ENCODE assay signal across 17 cellular contexts in genomic region chr7:2002561-2003450, GRCh38.
DNase-seq lines count a peak whose midpoint lies in the region; ATAC-seq and TF ChIP-seq lines count a peak whose summit lies in the region.
"Had no signal": no experiment of that assay in that cellular context is flagged by ENCODE, and none has a peak within 500 bp of the region (broad histone marks: within the 10 kb centered on the region; RNA-seq: fewer than 3 reads in every experiment).

No MANE protein-coding gene starts in this region.

- TF ChIP-seq POLR2A in GM18505 (IDR thresholded peaks at IDR 0.05; ENCODE audit: borderline replicate concordance, extremely low read depth, insufficient read depth, insufficient read length) = no peak

- H3K9me3 ChIP-seq in right atrium auricular region = no peaks in the 10 kb centered on the region
- H3K9me3 ChIP-seq in upper lobe of right lung = no peaks in the 10 kb centered on the region
- H3K9me3 ChIP-seq: Caco-2, gastroesophageal sphincter, thoracic aorta had no signal

- peaks cover 3% of the 10 kb centered on the region for H3K36me3 Mint-ChIP-seq in chondrocyte (ENCODE audit: low read depth)

- DNase-seq in Right ventricle myocardium inferior (ENCODE audit: missing footprints) = peak; percentile 33
- no peak for DNase-seq in right atrium auricular region (ENCODE audit: low spot score)
- peak; percentile 72 for DNase-seq in chondrocyte (ENCODE audit: low spot score)
- peak; percentile 84 for DNase-seq in mesenteric fat pad (ENCODE audit: low spot score)
- DNase-seq in upper lobe of right lung = peak; percentile 47
- no peak for DNase-seq in SIG-M5 (lab: John Stamatoyannopoulos, UW)
- DNase-seq in RPMI8226 = no peak
- DNase-seq: activated CD4-positive, CD25-positive, alpha-beta regulatory T cell; activated naive CD8-positive, alpha-beta T cell treated with anti-CD3 and anti-CD28 coated beads, Interleukin-2, amount 50 U/mL, for 24 hours; activated T-cell treated with anti-CD3 and anti-CD28 coated beads for 4 hours; Kasumi-1; NCI-H1436 treated with DMSO at 0.1 percent for 48 hours had no signal

- no peaks in the 10 kb centered on the region for H3K9me3 Mint-ChIP-seq in chondrocyte (ENCODE audit: low read depth)
- H3K9me3 Mint-ChIP-seq: activated naive CD8-positive, alpha-beta T cell treated with anti-CD3 and anti-CD28 coated beads, Interleukin-2, amount 50 U/mL, for 24 hours; central memory CD8-positive, alpha-beta T cell had no signal

- H3K4me3 Mint-ChIP-seq in chondrocyte (ENCODE audit: unreplicated experiment) = no peak overlapping the region
- H3K4me3 Mint-ChIP-seq: activated naive CD8-positive, alpha-beta T cell treated with anti-CD3 and anti-CD28 coated beads, Interleukin-2, amount 50 U/mL, for 24 hours; central memory CD8-positive, alpha-beta T cell had no signal

- H3K4me1 Mint-ChIP-seq in chondrocyte (ENCODE audit: low read depth) = no peaks in the 10 kb centered on the region

- intact Hi-C loops in Right ventricle myocardium inferior (cut with DNase I) (no loop called here), upper lobe of right lung (cut with DNase I) (no loop called here)

- H3K27ac ChIP-seq in right atrium auricular region (no peak overlapping the region), upper lobe of right lung (no peak overlapping the region)
- H3K27ac ChIP-seq: gastroesophageal sphincter, thoracic aorta had no signal

- H3K27me3 Mint-ChIP-seq in chondrocyte (ENCODE audit: low read depth) = no peaks in the 10 kb centered on the region
- H3K27me3 Mint-ChIP-seq: activated naive CD8-positive, alpha-beta T cell treated with anti-CD3 and anti-CD28 coated beads, Interleukin-2, amount 50 U/mL, for 24 hours; central memory CD8-positive, alpha-beta T cell had no signal

- no peaks in the 10 kb centered on the region for H3K36me3 ChIP-seq in right atrium auricular region
- no peaks in the 10 kb centered on the region for H3K36me3 ChIP-seq in upper lobe of right lung
- H3K36me3 ChIP-seq: thoracic aorta had no signal

- H3K4me1 ChIP-seq in right atrium auricular region (peaks cover 0 to 20% of the 10 kb centered on the region in 2 donors), upper lobe of right lung (no peaks in the 10 kb centered on the region)
- H3K4me1 ChIP-seq: Caco-2, gastroesophageal sphincter had no signal

- H3K27me3 ChIP-seq in right atrium auricular region (no peaks in the 10 kb centered on the region), upper lobe of right lung (no peaks in the 10 kb centered on the region)
- H3K27me3 ChIP-seq: gastroesophageal sphincter had no signal

- TF ChIP-seq CTCF in right atrium auricular region (IDR thresholded peaks at IDR 0.05) (no peak), chondrocyte (IDR thresholded peaks at IDR 0.05) (no peak), upper lobe of right lung (IDR thresholded peaks at IDR 0.05) (no peak)

- H3K27ac Mint-ChIP-seq in chondrocyte (ENCODE audit: unreplicated experiment) = no peak overlapping the region
- H3K27ac Mint-ChIP-seq: activated naive CD8-positive, alpha-beta T cell treated with anti-CD3 and anti-CD28 coated beads, Interleukin-2, amount 50 U/mL, for 24 hours had no signal

- ATAC-seq in Right ventricle myocardium inferior (no peak), upper lobe of right lung (no peak), GM18505 (IDR thresholded peaks at IDR 0.05; ENCODE audit: unreplicated experiment) (no peak)
- ATAC-seq: activated naive CD8-positive, alpha-beta T cell treated with anti-CD3 and anti-CD28 coated beads, Interleukin-2, amount 50 U/mL, for 24 hours; gastroesophageal sphincter had no signal

- H3K4me3 ChIP-seq in right atrium auricular region (no peak overlapping the region), upper lobe of right lung (no peak overlapping the region)
- H3K4me3 ChIP-seq: gastroesophageal sphincter, thoracic aorta had no signal

Comparison
In these comparisons a context has a peak if more than half of its experiments do, and no peak if none do; other contexts are left out.
1. DNase-seq: peak in Right ventricle myocardium inferior (single experiment), chondrocyte (single experiment), mesenteric fat pad (single experiment) and upper lobe of right lung (single experiment); none in right atrium auricular region (single experiment), SIG-M5 (single experiment) and RPMI8226 (single experiment).